18 cellular contexts compared by ENCODE assay signal in the genomic region with DNA sequence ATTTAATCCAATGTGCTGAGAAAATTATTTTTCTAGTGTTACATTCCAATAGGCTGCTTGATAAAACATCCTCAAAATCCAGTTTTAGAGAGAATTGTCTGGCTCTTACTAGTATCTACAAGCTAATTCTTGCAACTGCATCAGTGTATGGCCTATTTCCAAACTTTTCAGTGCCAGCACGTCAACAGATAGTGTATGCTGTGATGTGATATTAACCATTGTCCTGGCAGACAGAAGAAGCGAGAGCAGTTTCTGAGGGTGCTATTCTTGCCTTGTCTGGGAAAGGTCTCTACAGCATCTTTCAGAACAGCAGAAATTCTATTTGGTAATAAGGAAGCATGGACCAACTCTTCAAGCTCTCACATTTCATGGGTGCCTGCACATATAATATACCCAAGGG.
DNase-seq lines count a peak whose midpoint lies in the region; ATAC-seq and TF ChIP-seq lines count a peak whose summit lies in the region.
"Had no signal": no experiment of that assay in that cellular context is flagged by ENCODE, and none has a peak within 500 bp of the region (broad histone marks: within the 10 kb centered on the region; RNA-seq: fewer than 3 reads in every experiment).

No MANE protein-coding gene starts in this region.

- no peaks in the 10 kb centered on the region for H3K27me3 Mint-ChIP-seq in MCF 10A (ENCODE audit: insufficient read depth, unreplicated experiment)

- H3K4me1 ChIP-seq in breast epithelium (no peaks in the 10 kb centered on the region), esophagus muscularis mucosa (peaks cover 10 to 48% (median 27%) of the 10 kb centered on the region in 4 donors), left ventricle myocardium inferior (peaks cover 21% of the 10 kb centered on the region), tibial artery (no peaks in the 10 kb centered on the region), body of pancreas (no peaks in the 10 kb centered on the region)
- H3K4me1 ChIP-seq: HAP-1 had no signal

- H3K9me3 Mint-ChIP-seq in MCF 10A (ENCODE audit: unreplicated experiment): no peaks in the 10 kb centered on the region

- H3K27ac Mint-ChIP-seq in MCF 10A (ENCODE audit: low read depth, unreplicated experiment): peak overlapping the region; percentile 78
- H3K27ac Mint-ChIP-seq: HFFc6 had no signal

- H3K4me3 ChIP-seq in breast epithelium: no peak overlapping the region
- H3K4me3 ChIP-seq in esophagus muscularis mucosa: no peak overlapping the region
- H3K4me3 ChIP-seq in left ventricle myocardium inferior: no peak overlapping the region
- no peak overlapping the region for H3K4me3 ChIP-seq in tibial artery
- H3K4me3 ChIP-seq in body of pancreas: no peak overlapping the region
- H3K4me3 ChIP-seq: HAP-1, MG63, PC-9 had no signal

- BruUV-seq in MCF 10A (replicated peaks; lab: Mats Ljungman, UMichigan): no TSS peak

- TF ChIP-seq CTCF in MCF 10A (IDR thresholded peaks at IDR 0.05; ENCODE audit: unreplicated experiment) (no peak), breast epithelium (IDR thresholded peaks at IDR 0.05) (no peak), esophagus muscularis mucosa (IDR thresholded peaks at IDR 0.05) (no peak), left ventricle myocardium inferior (IDR thresholded peaks at IDR 0.05; ENCODE audit: borderline replicate concordance) (no peak), tibial artery (IDR thresholded peaks at IDR 0.05) (no peak), body of pancreas (IDR thresholded peaks at IDR 0.05) (no peak)

- H3K27me3 ChIP-seq in breast epithelium (no peaks in the 10 kb centered on the region), esophagus muscularis mucosa (no peaks in the 10 kb centered on the region), left ventricle myocardium inferior (ENCODE audit: low read depth) (no peaks in the 10 kb centered on the region), tibial artery (no peaks in the 10 kb centered on the region), body of pancreas (no peaks in the 10 kb centered on the region)
- H3K27me3 ChIP-seq: MG63 had no signal

- POLR2A ChIA-PET in MCF 10A (lab: Yijun Ruan, JAX): interaction anchor here (0.9 to 6.2 kb wide), 11 partner anchors 14 to 439 kb away, joined by 3 to 69 read pairs (median 6); no protein-coding TSS in a partner anchor

- intact Hi-C loops in MCF 10A (cut with micrococcal nuclease): no loop called here
- intact Hi-C loops in breast epithelium (cut with DNase I; ENCODE audit: low total_unique reads): no loop called here
- intact Hi-C loops in esophagus muscularis mucosa (cut with DNase I): no loop called here
- intact Hi-C loops in left ventricle myocardium inferior (cut with micrococcal nuclease): no loop called here
- intact Hi-C loops in tibial artery (cut with DNase I; ENCODE audit: low total_unique reads): no loop called here
- intact Hi-C loops in body of pancreas (cut with DNase I): no loop called here

- peak; percentile 26 for TF ChIP-seq EP300 in esophagus muscularis mucosa (IDR thresholded peaks at IDR 0.05)

- ATAC-seq in body of pancreas: no peak

- H3K4me1 Mint-ChIP-seq in MCF 10A (ENCODE audit: insufficient read depth, unreplicated experiment): peaks cover 19% of the 10 kb centered on the region

- H3K9me3 ChIP-seq in breast epithelium (no peaks in the 10 kb centered on the region), esophagus muscularis mucosa (no peaks in the 10 kb centered on the region), left ventricle myocardium inferior (replicated peaks) (no peaks in the 10 kb centered on the region), tibial artery (no peaks in the 10 kb centered on the region), body of pancreas (no peaks in the 10 kb centered on the region)
- H3K9me3 ChIP-seq: HAP-1, MG63 had no signal

- H3K36me3 ChIP-seq in breast epithelium (no peaks in the 10 kb centered on the region), esophagus muscularis mucosa (no peaks in the 10 kb centered on the region), left ventricle myocardium inferior (no peaks in the 10 kb centered on the region), tibial artery (no peaks in the 10 kb centered on the region), body of pancreas (replicated peaks in 1 of 2; ENCODE audit: insufficient read depth in 1 of 2, low read depth in 2 of 2) (no peaks in the 10 kb centered on the region)
- H3K36me3 ChIP-seq: HAP-1, MG63 had no signal

- TF ChIP-seq POLR2A in breast epithelium (IDR thresholded peaks at IDR 0.05) (no peak), esophagus muscularis mucosa (IDR thresholded peaks at IDR 0.05; ENCODE audit: low read depth) (no peak), body of pancreas (IDR thresholded peaks at IDR 0.05) (no peak)

- 41% methylated on average over 2 of the region's 2 CpGs for WGBS in esophagus muscularis mucosa
- WGBS in body of pancreas, 2 donors: 56 to 72% methylated on average over 2 of the region's 2 CpGs

- CTCF ChIA-PET in MCF 10A (lab: Yijun Ruan, JAX): interaction anchor here (0.5 to 2.0 kb wide), 5 partner anchors 10 to 137 kb away, joined by 3 to 8 read pairs (median 3); no protein-coding TSS in a partner anchor

- H3K36me3 Mint-ChIP-seq in MCF 10A (ENCODE audit: insufficient read depth, unreplicated experiment): no peaks in the 10 kb centered on the region

- H3K4me3 Mint-ChIP-seq in MCF 10A (ENCODE audit: unreplicated experiment): no peak overlapping the region
- H3K4me3 Mint-ChIP-seq: HFFc6 had no signal

- no peak overlapping the region for H3K27ac ChIP-seq in breast epithelium
- peak overlapping the region; percentile 5 to 66 (median 56) for H3K27ac ChIP-seq in esophagus muscularis mucosa (replicated peaks in 1 of 4)
- peak overlapping the region; percentile 83 for H3K27ac ChIP-seq in left ventricle myocardium inferior (replicated peaks)
- no peak overlapping the region for H3K27ac ChIP-seq in tibial artery
- no peak overlapping the region for H3K27ac ChIP-seq in body of pancreas
- H3K27ac ChIP-seq: PC-9 had no signal

- DNase-seq in MCF 10A (ENCODE audit: unreplicated experiment) (no peak), breast epithelium (ENCODE audit: low spot score in 2 of 2) (no peak), esophagus muscularis mucosa (ENCODE audit: extremely low spot score) (no peak), left ventricle myocardium inferior (no peak), tibial artery (no peak), body of pancreas (no peak)
- no peak for DNase-seq in activated CD4-positive, alpha-beta T cell treated with anti-CD3 and anti-CD28 coated beads for 1 hour
- DNase-seq: Calu3, DMS53, GOT3, HFFc6, KBM-7, MG63, NCI-H2081, NCI-H526, PC-9, SHP77 had no signal

Comparison
In these comparisons a context has a peak if more than half of its experiments do, and no peak if none do; other contexts are left out.
1. H3K27ac ChIP-seq: peak in esophagus muscularis mucosa (4 of 4) and left ventricle myocardium inferior (single experiment); none in breast epithelium (0 of 2), tibial artery (0 of 2) and body of pancreas (0 of 4).